12 cellular contexts compared by ENCODE assay signal in the genomic region with DNA sequence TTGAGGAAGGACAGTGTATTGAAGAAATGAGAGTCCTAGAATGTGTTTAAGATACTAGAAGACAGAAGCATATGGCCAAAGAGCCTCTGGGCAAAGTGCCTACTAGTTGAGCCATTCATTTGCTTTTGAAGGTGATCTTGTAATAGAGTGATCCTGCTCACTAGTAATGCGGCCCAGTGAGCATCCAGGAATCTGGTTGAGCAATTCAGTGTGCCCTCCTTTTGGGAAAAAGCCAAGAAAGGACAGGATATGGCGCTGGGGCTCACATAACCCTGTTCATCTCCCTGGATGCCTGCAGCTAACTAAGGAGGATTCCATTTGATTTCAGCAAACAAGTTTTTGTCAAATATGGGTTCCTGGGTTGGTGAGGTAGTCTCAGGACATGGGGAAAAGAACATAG. TPM values are rescaled to one million over a fixed set of nuclear protein-coding genes. Genes with fewer than 3 reads are reported as not detected.
A peak's percentile ranks its signal among the peaks of the same experiment; 100 is the strongest.
DNase-seq lines count a peak whose midpoint lies in the region; ATAC-seq and TF ChIP-seq lines count a peak whose summit lies in the region.
"Had no signal": no experiment of that assay in that cellular context is flagged by ENCODE, and none has a peak within 500 bp of the region (broad histone marks: within the 10 kb centered on the region; RNA-seq: fewer than 3 reads in every experiment).

No MANE protein-coding gene starts in this region.

- no peak overlapping the region for H3K18ac ChIP-seq in trophoblast cell (ENCODE audit: low read length)

- CTCF ChIA-PET in GM10248 (lab: Yijun Ruan, JAX): interaction anchor here (0.9 to 2.6 kb wide), 6 partner anchors 10 to 109 kb away, joined by 3 to 14 read pairs (median 3); partner anchors contain the start of gene ADAM19

- POLR2A ChIA-PET in GM10248 (lab: Yijun Ruan, JAX): no interaction called here

- H3K4me1 ChIP-seq in trophoblast cell (ENCODE audit: control insufficient read depth in 1 of 2, insufficient read depth in 2 of 2, low read length in 2 of 2): peaks cover 5 to 15% of the 10 kb centered on the region in 2 experiments

- H3K79me1 ChIP-seq in trophoblast cell (ENCODE audit: low read length): no peaks in the 10 kb centered on the region

- H3K4me3 ChIP-seq in epithelial cell of proximal tubule (ENCODE audit: low read depth, low read length): no peak overlapping the region
- no peak overlapping the region for H3K4me3 ChIP-seq in trophoblast cell (ENCODE audit: low read depth, low read length)
- H3K4me3 ChIP-seq: K562, suprapubic skin had no signal

- no peak overlapping the region for H4K12ac ChIP-seq in trophoblast cell (ENCODE audit: low read depth, low read length)

- no peaks in the 10 kb centered on the region for H3K27me3 ChIP-seq in trophoblast cell (ENCODE audit: insufficient read depth, low read length)
- H3K27me3 ChIP-seq: suprapubic skin had no signal

- H2BK120ac ChIP-seq in trophoblast cell (ENCODE audit: insufficient read depth, low read length, poor library complexity): peak overlapping the region; percentile 20

- no peak overlapping the region for H3K9ac ChIP-seq in trophoblast cell (ENCODE audit: low read length)

- no peak overlapping the region for H3K27ac ChIP-seq in trophoblast cell (ENCODE audit: low read depth, low read length)
- H3K27ac ChIP-seq: suprapubic skin had no signal

- no peak overlapping the region for H2BK5ac ChIP-seq in trophoblast cell (ENCODE audit: low read depth, low read length, poor library complexity)

- peak; percentile 94 for DNase-seq in EH (ENCODE audit: low read depth)
- peak; percentile 64 for DNase-seq in NCI-H226
- DNase-seq in epithelial cell of proximal tubule (ENCODE audit: low read depth): peak; percentile 63
- peak; percentile 88 to 96 for DNase-seq in trophoblast cell
- no peak for DNase-seq in DMS79 (lab: John Stamatoyannopoulos, UW)
- no peak for DNase-seq in posterior cingulate gyrus
- no peak for DNase-seq in GM10248 (ENCODE audit: extremely low spot score)
- DNase-seq: midbrain, T1000 had no signal

- H3K14ac ChIP-seq in trophoblast cell (ENCODE audit: low read length): no peak overlapping the region

- no peak overlapping the region for H3K4me2 ChIP-seq in trophoblast cell (ENCODE audit: low read length)

- no peak for ATAC-seq in HG03432 (IDR thresholded peaks at IDR 0.05; ENCODE audit: unreplicated experiment)
- ATAC-seq: K562 had no signal

- no peaks in the 10 kb centered on the region for H3K79me2 ChIP-seq in trophoblast cell (ENCODE audit: control insufficient read depth, insufficient read depth, low read length, poor library complexity)

- intact Hi-C loops in posterior cingulate gyrus (cut with DNase I): no loop called here

- peaks cover 41 to 73% of the 10 kb centered on the region in 2 experiments for H3K36me3 ChIP-seq in trophoblast cell (ENCODE audit: control insufficient read depth in 1 of 2, insufficient read depth in 2 of 2, low read length in 2 of 2)
- H3K36me3 ChIP-seq: suprapubic skin had no signal

- H4K8ac ChIP-seq in trophoblast cell (ENCODE audit: low read depth, low read length): no peak overlapping the region

- peak overlapping the region; percentile 4 for H3K4ac ChIP-seq in trophoblast cell (ENCODE audit: low read depth, low read length)

- H2AFZ ChIP-seq in trophoblast cell (ENCODE audit: insufficient read depth, low read length, poor library complexity): no peak overlapping the region

- no peak overlapping the region for H4K91ac ChIP-seq in trophoblast cell (ENCODE audit: low read depth, low read length)

- H2BK12ac ChIP-seq in trophoblast cell (ENCODE audit: low read length): no peak overlapping the region

- no peak overlapping the region for H3K23ac ChIP-seq in trophoblast cell (ENCODE audit: low read length)

- WGBS in trophoblast cell (ENCODE audit: extremely low coverage, insufficient coverage, insufficient read length): no CpG with 5 or more reads among the region's 2 CpGs

- H2AK5ac ChIP-seq in trophoblast cell (ENCODE audit: low read length): no peak overlapping the region

- H3K9me3 ChIP-seq in trophoblast cell (ENCODE audit: insufficient read depth, low read depth, low read length): no peaks in the 10 kb centered on the region
- H3K9me3 ChIP-seq: suprapubic skin had no signal

- no peak for TF ChIP-seq CTCF in epithelial cell of proximal tubule (conservative IDR thresholded peaks at IDR 0.05; ENCODE audit: low read depth, low read length)
- TF ChIP-seq CTCF in GM10248 (IDR thresholded peaks at IDR 0.05; ENCODE audit: control extremely low read depth, extremely low read depth, low read depth, missing control alignments): no peak

RNA-seq across cellular contexts. Expression of gene ADAM19, which starts 16.3 kb away (rescaled TPM):
- total RNA-seq in epithelial cell of proximal tubule: 19.3 and 45.8 TPM in 2 replicates
- 241 and 257 TPM in 2 replicates for polyA plus RNA-seq in trophoblast cell (2013)

Comparison
In these comparisons a context has a peak if more than half of its experiments do, and no peak if none do; other contexts are left out.
1. DNase-seq: peak in EH (single experiment), NCI-H226 (single experiment), epithelial cell of proximal tubule (single experiment) and trophoblast cell (2 of 2); none in DMS79 (single experiment), posterior cingulate gyrus (0 of 10) and GM10248 (single experiment).